Comparison of ENCODE assay signal across 29 cellular contexts in the genomic region with DNA sequence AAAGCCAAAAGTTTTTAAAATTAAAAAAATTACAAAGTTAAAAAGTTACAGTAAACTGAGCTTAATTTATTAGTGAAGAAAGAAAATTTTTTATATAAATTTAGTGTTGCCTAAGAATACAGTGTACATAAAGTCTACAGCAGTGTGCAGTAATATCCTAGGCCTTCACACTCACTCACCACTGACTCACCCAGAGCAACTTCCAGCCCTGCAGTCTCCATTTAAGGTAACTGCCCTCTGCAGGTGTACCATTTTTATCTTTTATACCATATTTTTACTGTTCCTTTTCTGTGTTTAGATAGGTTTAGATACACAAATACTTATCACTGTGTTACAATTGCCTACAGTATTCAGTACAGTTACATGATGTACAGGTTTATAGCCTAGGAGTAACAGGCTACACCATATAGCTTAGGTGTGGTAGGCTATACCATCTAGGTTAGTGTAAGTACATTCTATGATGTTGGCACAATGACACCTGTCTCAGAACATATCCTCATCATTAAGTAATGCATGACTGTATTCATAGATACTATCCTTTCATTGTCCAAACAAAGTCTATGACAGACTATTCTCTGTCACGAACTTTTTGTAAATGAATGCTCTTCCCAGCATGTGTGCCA.
"Had no signal": no experiment of that assay in that cellular context is flagged by ENCODE, and none has a peak within 500 bp of the region (broad histone marks: within the 10 kb centered on the region; RNA-seq: fewer than 3 reads in every experiment).

No MANE protein-coding gene starts in this region.

- H3K36me3 ChIP-seq: colonic mucosa, esophagus muscularis mucosa, neural progenitor cell, sigmoid colon, spleen, suprapubic skin, transverse colon, upper lobe of right lung, uterus had no signal

- H3K36me3 Mint-ChIP-seq: immature natural killer cell; mesothelial cell of epicardium; naive thymus-derived CD4-positive, alpha-beta T cell; neural progenitor cell; stimulated activated naive B cell treated with anti-CD40 and anti-IgM and Interleukin-4, amounts not matched to agents 10 μg/mL and 1 μg/mL and 100 μg/mL, for 72 hours had no signal

- ATAC-seq: left lobe of liver; naive thymus-derived CD4-positive, alpha-beta T cell; psoas muscle; right cardiac atrium; stimulated activated naive B cell treated with anti-CD40 and anti-IgM and Interleukin-4, amounts not matched to agents 10 μg/mL and 1 μg/mL and 100 μg/mL, for 72 hours; stimulated activated naive CD8-positive, alpha-beta T cell treated with anti-CD3 and anti-CD28 coated beads, Interleukin-15, amount 100 ng/mL, for 72 hours; upper lobe of right lung had no signal

- H3K79me2 ChIP-seq: parathyroid adenoma had no signal

- DNase-seq: cerebellar nuclear complex; colonic mucosa; effector CD8-positive, alpha-beta T cell; endodermal cell; foreskin melanocyte; hypothalamus; immature natural killer cell; islet precursor cell; mesenchymal stem cell; naive thymus-derived CD4-positive, alpha-beta T cell; psoas muscle; right cardiac atrium; sigmoid colon; spleen; stimulated activated CD4-positive, alpha-beta T cell treated with anti-CD3 and anti-CD28 coated beads, Interleukin-4, amount 100 ng/mL, for 4 hours; stimulated activated naive B cell treated with anti-CD40 and anti-IgM and Interleukin-4, amounts not matched to agents 10 μg/mL and 1 μg/mL and 100 μg/mL, for 72 hours; stimulated activated naive CD8-positive, alpha-beta T cell treated with anti-CD3 and anti-CD28 coated beads, Interleukin-15, amount 100 ng/mL, for 72 hours; transverse colon; upper lobe of right lung; uterus had no signal

- H3K9me3 Mint-ChIP-seq: dendritic cell treated with granulocyte-macrophage colony-stimulating factor and Interleukin-4, amounts not matched to agents 40 ng/mL and 50 ng/mL, for 4 days; mesothelial cell of epicardium; nephron; neural progenitor cell; stimulated activated naive CD8-positive, alpha-beta T cell treated with anti-CD3 and anti-CD28 coated beads, Interleukin-15, amount 100 ng/mL, for 72 hours had no signal

- H3K4me3 ChIP-seq: colonic mucosa, esophagus muscularis mucosa, lung, neural progenitor cell, psoas muscle, sigmoid colon, spleen, suprapubic skin, transverse colon, upper lobe of right lung, uterus had no signal

- H3K4me1 Mint-ChIP-seq: immature natural killer cell; naive thymus-derived CD4-positive, alpha-beta T cell; nephron; stimulated activated naive B cell treated with anti-CD40 and anti-IgM and Interleukin-4, amounts not matched to agents 10 μg/mL and 1 μg/mL and 100 μg/mL, for 72 hours; stimulated activated naive CD8-positive, alpha-beta T cell treated with anti-CD3 and anti-CD28 coated beads, Interleukin-15, amount 100 ng/mL, for 72 hours had no signal

- H3K9ac ChIP-seq: neural progenitor cell, parathyroid adenoma had no signal

- H3K27ac Mint-ChIP-seq: dendritic cell treated with granulocyte-macrophage colony-stimulating factor and Interleukin-4, amounts not matched to agents 40 ng/mL and 50 ng/mL, for 4 days; endodermal cell; immature natural killer cell; mesothelial cell of epicardium; naive thymus-derived CD4-positive, alpha-beta T cell; nephron; neural progenitor cell; stimulated activated naive B cell treated with anti-CD40 and anti-IgM and Interleukin-4, amounts not matched to agents 10 μg/mL and 1 μg/mL and 100 μg/mL, for 72 hours had no signal

- H2AFZ ChIP-seq: neural progenitor cell, parathyroid adenoma had no signal

- H3K27me3 ChIP-seq: colonic mucosa, esophagus muscularis mucosa, neural progenitor cell, sigmoid colon, spleen, suprapubic skin, transverse colon, upper lobe of right lung, uterus had no signal

- H3K4me2 ChIP-seq: neural progenitor cell had no signal

- H3K27ac ChIP-seq: colonic mucosa, esophagus muscularis mucosa, neural progenitor cell, parathyroid adenoma, psoas muscle, sigmoid colon, spleen, suprapubic skin, upper lobe of right lung, uterus had no signal

- H3K9me3 ChIP-seq: colonic mucosa, esophagus muscularis mucosa, psoas muscle, sigmoid colon, spleen, suprapubic skin, transverse colon, upper lobe of right lung, uterus had no signal

- H3K27me3 Mint-ChIP-seq: dendritic cell treated with granulocyte-macrophage colony-stimulating factor and Interleukin-4, amounts not matched to agents 40 ng/mL and 50 ng/mL, for 4 days; stimulated activated naive B cell treated with anti-CD40 and anti-IgM and Interleukin-4, amounts not matched to agents 10 μg/mL and 1 μg/mL and 100 μg/mL, for 72 hours had no signal

- H3K4me3 Mint-ChIP-seq: dendritic cell treated with granulocyte-macrophage colony-stimulating factor and Interleukin-4, amounts not matched to agents 40 ng/mL and 50 ng/mL, for 4 days; endodermal cell; immature natural killer cell; mesothelial cell of epicardium; naive thymus-derived CD4-positive, alpha-beta T cell; nephron; neural progenitor cell; stimulated activated naive B cell treated with anti-CD40 and anti-IgM and Interleukin-4, amounts not matched to agents 10 μg/mL and 1 μg/mL and 100 μg/mL, for 72 hours; stimulated activated naive CD8-positive, alpha-beta T cell treated with anti-CD3 and anti-CD28 coated beads, Interleukin-15, amount 100 ng/mL, for 72 hours had no signal

- H3K4me1 ChIP-seq: colonic mucosa, esophagus muscularis mucosa, parathyroid adenoma, psoas muscle, sigmoid colon, spleen, suprapubic skin, upper lobe of right lung, uterus had no signal
